ENCODE assay signal across 1 cellular context in genomic region chr10:49183596-49184542, GRCh38.
A peak's percentile ranks its signal among the peaks of the same experiment; 100 is the strongest.
TF ChIP-seq lines count a peak whose summit lies in the region.

No MANE protein-coding gene starts in this region.

TF ChIP-seq in K562, 482 proteins besides CTCF, POLR2A, EP300 and RAD21 (continued from another document and continues in another):
- TF ChIP-seq, protein P1, sequence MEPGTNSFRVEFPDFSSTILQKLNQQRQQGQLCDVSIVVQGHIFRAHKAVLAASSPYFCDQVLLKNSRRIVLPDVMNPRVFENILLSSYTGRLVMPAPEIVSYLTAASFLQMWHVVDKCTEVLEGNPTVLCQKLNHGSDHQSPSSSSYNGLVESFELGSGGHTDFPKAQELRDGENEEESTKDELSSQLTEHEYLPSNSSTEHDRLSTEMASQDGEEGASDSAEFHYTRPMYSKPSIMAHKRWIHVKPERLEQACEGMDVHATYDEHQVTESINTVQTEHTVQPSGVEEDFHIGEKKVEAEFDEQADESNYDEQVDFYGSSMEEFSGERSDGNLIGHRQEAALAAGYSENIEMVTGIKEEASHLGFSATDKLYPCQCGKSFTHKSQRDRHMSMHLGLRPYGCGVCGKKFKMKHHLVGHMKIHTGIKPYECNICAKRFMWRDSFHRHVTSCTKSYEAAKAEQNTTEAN (CRISPR knock-in tag; IDR thresholded peaks at IDR 0.05): no peak
- TF ChIP-seq CC2D1A (IDR thresholded peaks at IDR 0.05): peak; percentile 66; the same call in 1 of the 2 replicates
- no peak for TF ChIP-seq ZNF57 (CRISPR knock-in tag; IDR thresholded peaks at IDR 0.05)
- TF ChIP-seq U2AF1 (optimal IDR thresholded peaks at IDR 0.05; ENCODE audit: low read depth, low read length): no peak
- TF ChIP-seq JUN (IDR thresholded peaks at IDR 0.05; ENCODE audit: borderline replicate concordance, low read depth, low read length): peak; percentile 63
- TF ChIP-seq JUN (CRISPR knock-in tag; IDR thresholded peaks at IDR 0.05; ENCODE audit: borderline replicate concordance): no peak
- peak; percentile 80 for TF ChIP-seq TEAD4 (IDR thresholded peaks at IDR 0.05; ENCODE audit: low read length)
- TF ChIP-seq TEAD4 (CRISPR knock-in tag; IDR thresholded peaks at IDR 0.05; ENCODE audit: borderline replicate concordance): no peak
- no peak for TF ChIP-seq CAMTA2 (CRISPR knock-in tag; conservative IDR thresholded peaks at IDR 0.05)
- TF ChIP-seq FOXJ2 (tag; IDR thresholded peaks at IDR 0.05): peak; percentile 75
- TF ChIP-seq POLR2G (IDR thresholded peaks at IDR 0.05; ENCODE audit: low read depth, low read length): no peak
- TF ChIP-seq ZBTB49 (CRISPR knock-in tag; IDR thresholded peaks at IDR 0.05; ENCODE audit: borderline replicate concordance): no peak
- peak; percentile 96 for TF ChIP-seq BRD9 (IDR thresholded peaks at IDR 0.05; ENCODE audit: low read depth, partially characterized antibody)
- TF ChIP-seq SAFB (IDR thresholded peaks at IDR 0.05; ENCODE audit: borderline replicate concordance, low read depth, low read length): no peak
- no peak for TF ChIP-seq BMI1 (IDR thresholded peaks at IDR 0.05; ENCODE audit: low read length)
- TF ChIP-seq ZNF184 (CRISPR knock-in tag; IDR thresholded peaks at IDR 0.05): no peak
- TF ChIP-seq PYGO2 (tag; IDR thresholded peaks at IDR 0.05): 0 out of 2 replicates have a peak, but pooled peaks have one; percentile 56
- peak; percentile 92 for TF ChIP-seq HDAC2 (IDR thresholded peaks at IDR 0.05)
- TF ChIP-seq, protein P2, sequence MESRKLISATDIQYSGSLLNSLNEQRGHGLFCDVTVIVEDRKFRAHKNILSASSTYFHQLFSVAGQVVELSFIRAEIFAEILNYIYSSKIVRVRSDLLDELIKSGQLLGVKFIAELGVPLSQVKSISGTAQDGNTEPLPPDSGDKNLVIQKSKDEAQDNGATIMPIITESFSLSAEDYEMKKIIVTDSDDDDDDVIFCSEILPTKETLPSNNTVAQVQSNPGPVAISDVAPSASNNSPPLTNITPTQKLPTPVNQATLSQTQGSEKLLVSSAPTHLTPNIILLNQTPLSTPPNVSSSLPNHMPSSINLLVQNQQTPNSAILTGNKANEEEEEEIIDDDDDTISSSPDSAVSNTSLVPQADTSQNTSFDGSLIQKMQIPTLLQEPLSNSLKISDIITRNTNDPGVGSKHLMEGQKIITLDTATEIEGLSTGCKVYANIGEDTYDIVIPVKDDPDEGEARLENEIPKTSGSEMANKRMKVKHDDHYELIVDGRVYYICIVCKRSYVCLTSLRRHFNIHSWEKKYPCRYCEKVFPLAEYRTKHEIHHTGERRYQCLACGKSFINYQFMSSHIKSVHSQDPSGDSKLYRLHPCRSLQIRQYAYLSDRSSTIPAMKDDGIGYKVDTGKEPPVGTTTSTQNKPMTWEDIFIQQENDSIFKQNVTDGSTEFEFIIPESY (CRISPR knock-in tag; IDR thresholded peaks at IDR 0.05): no peak
- TF ChIP-seq KAT7 (CRISPR knock-in tag; IDR thresholded peaks at IDR 0.05; ENCODE audit: borderline replicate concordance): no peak
- TF ChIP-seq TEAD2 (tag; IDR thresholded peaks at IDR 0.05): no peak
- TF ChIP-seq, protein P3, sequence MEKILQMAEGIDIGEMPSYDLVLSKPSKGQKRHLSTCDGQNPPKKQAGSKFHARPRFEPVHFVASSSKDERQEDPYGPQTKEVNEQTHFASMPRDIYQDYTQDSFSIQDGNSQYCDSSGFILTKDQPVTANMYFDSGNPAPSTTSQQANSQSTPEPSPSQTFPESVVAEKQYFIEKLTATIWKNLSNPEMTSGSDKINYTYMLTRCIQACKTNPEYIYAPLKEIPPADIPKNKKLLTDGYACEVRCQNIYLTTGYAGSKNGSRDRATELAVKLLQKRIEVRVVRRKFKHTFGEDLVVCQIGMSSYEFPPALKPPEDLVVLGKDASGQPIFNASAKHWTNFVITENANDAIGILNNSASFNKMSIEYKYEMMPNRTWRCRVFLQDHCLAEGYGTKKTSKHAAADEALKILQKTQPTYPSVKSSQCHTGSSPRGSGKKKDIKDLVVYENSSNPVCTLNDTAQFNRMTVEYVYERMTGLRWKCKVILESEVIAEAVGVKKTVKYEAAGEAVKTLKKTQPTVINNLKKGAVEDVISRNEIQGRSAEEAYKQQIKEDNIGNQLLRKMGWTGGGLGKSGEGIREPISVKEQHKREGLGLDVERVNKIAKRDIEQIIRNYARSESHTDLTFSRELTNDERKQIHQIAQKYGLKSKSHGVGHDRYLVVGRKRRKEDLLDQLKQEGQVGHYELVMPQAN (IDR thresholded peaks at IDR 0.05; ENCODE audit: borderline replicate concordance): peak; percentile 53
- TF ChIP-seq MAFF (IDR thresholded peaks at IDR 0.05; ENCODE audit: low read length): peak; percentile 24; the same call in 1 of the 2 replicates
- no peak for TF ChIP-seq TAF15 (IDR thresholded peaks at IDR 0.05; ENCODE audit: low read depth, low read length)
- TF ChIP-seq ZMIZ1 (IDR thresholded peaks at IDR 0.05; ENCODE audit: low read depth in 2 of 2, low read length in 2 of 2): peak in 1 of 2 experiments; percentile 73; a peak in 1 of 4 replicates
- TF ChIP-seq, protein P4, sequence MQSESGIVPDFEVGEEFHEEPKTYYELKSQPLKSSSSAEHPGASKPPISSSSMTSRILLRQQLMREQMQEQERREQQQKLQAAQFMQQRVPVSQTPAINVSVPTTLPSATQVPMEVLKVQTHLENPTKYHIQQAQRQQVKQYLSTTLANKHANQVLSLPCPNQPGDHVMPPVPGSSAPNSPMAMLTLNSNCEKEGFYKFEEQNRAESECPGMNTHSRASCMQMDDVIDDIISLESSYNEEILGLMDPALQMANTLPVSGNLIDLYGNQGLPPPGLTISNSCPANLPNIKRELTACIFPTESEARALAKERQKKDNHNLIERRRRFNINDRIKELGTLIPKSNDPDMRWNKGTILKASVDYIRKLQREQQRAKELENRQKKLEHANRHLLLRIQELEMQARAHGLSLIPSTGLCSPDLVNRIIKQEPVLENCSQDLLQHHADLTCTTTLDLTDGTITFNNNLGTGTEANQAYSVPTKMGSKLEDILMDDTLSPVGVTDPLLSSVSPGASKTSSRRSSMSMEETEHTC (IDR thresholded peaks at IDR 0.05): no peak
- peak; percentile 33; the same call in 1 of the 2 replicates for TF ChIP-seq CREB1 (IDR thresholded peaks at IDR 0.05)
- TF ChIP-seq CREB1 (CRISPR knock-in tag; IDR thresholded peaks at IDR 0.05): no peak
- TF ChIP-seq PURB (CRISPR knock-in tag; IDR thresholded peaks at IDR 0.05; ENCODE audit: low read depth): no peak
- no peak for TF ChIP-seq ZFP36 (IDR thresholded peaks at IDR 0.05; ENCODE audit: low read depth, low read length, partially characterized antibody)
- TF ChIP-seq RB1 (IDR thresholded peaks at IDR 0.05; ENCODE audit: low read depth): no peak
- TF ChIP-seq CREM (IDR thresholded peaks at IDR 0.05; ENCODE audit: low read depth): peak; percentile 73
- no peak for TF ChIP-seq FOXP1 (CRISPR knock-in tag; IDR thresholded peaks at IDR 0.05)
- peak; percentile 98 for TF ChIP-seq MYC (IDR thresholded peaks at IDR 0.05; ENCODE audit: low read depth, low read length)
- peak; percentile 57; the same call in 1 of the 2 replicates for TF ChIP-seq MYC (CRISPR knock-in tag; IDR thresholded peaks at IDR 0.05; ENCODE audit: borderline replicate concordance, low read depth)
- TF ChIP-seq DACH1 (IDR thresholded peaks at IDR 0.05; ENCODE audit: partially characterized antibody): no peak
- TF ChIP-seq STAG1 (CRISPR knock-in tag; IDR thresholded peaks at IDR 0.05; ENCODE audit: borderline replicate concordance): no peak
- TF ChIP-seq ZFPM2 (CRISPR knock-in tag; IDR thresholded peaks at IDR 0.05): 0 out of 2 replicates have a peak, but pooled peaks have one; percentile 19
- TF ChIP-seq HDAC6 (IDR thresholded peaks at IDR 0.05; ENCODE audit: low read depth, low read length): no peak
- TF ChIP-seq SMARCC2 (IDR thresholded peaks at IDR 0.05; ENCODE audit: low read depth): peak; percentile 82
- no peak for TF ChIP-seq SNRNP70 (optimal IDR thresholded peaks at IDR 0.05; ENCODE audit: low read depth, low read length)
- no peak for TF ChIP-seq ZNF134 (CRISPR knock-in tag; conservative IDR thresholded peaks at IDR 0.05)
- peak; percentile 69 for TF ChIP-seq POLR2H (tag; IDR thresholded peaks at IDR 0.05; ENCODE audit: low read depth)
- TF ChIP-seq STAT6 (CRISPR knock-in tag; IDR thresholded peaks at IDR 0.05): no peak
- no peak for TF ChIP-seq KLF13 (tag; IDR thresholded peaks at IDR 0.05; ENCODE audit: borderline replicate concordance, low read depth)
- TF ChIP-seq CBFA2T2 (conservative IDR thresholded peaks at IDR 0.05): peak; percentile 75
- TF ChIP-seq EP400 (IDR thresholded peaks at IDR 0.05): peak; percentile 87
- no peak for TF ChIP-seq POU5F1 (IDR thresholded peaks at IDR 0.05; ENCODE audit: borderline replicate concordance, low read depth, low read length, partially characterized antibody)
- TF ChIP-seq RBM22 (IDR thresholded peaks at IDR 0.05; ENCODE audit: low read depth, low read length, poor library complexity, severe bottlenecking): no peak
- peak; percentile 29 for TF ChIP-seq ASH1L (IDR thresholded peaks at IDR 0.05; ENCODE audit: borderline replicate concordance, low read depth, partially characterized antibody)
- peak; percentile 51; the same call in 1 of the 2 replicates for TF ChIP-seq KLF16 (IDR thresholded peaks at IDR 0.05)
- peak in 1 of 2 experiments; percentile 69 for TF ChIP-seq NCOA2 (IDR thresholded peaks at IDR 0.05; ENCODE audit: partially characterized antibody in 2 of 2)
- 0 out of 2 replicates have a peak, but pooled peaks have one; percentile 41 for TF ChIP-seq ZNF76 (CRISPR knock-in tag; IDR thresholded peaks at IDR 0.05; ENCODE audit: borderline replicate concordance)
